ENCODE assay signal across 10 cellular contexts in the genomic region with DNA sequence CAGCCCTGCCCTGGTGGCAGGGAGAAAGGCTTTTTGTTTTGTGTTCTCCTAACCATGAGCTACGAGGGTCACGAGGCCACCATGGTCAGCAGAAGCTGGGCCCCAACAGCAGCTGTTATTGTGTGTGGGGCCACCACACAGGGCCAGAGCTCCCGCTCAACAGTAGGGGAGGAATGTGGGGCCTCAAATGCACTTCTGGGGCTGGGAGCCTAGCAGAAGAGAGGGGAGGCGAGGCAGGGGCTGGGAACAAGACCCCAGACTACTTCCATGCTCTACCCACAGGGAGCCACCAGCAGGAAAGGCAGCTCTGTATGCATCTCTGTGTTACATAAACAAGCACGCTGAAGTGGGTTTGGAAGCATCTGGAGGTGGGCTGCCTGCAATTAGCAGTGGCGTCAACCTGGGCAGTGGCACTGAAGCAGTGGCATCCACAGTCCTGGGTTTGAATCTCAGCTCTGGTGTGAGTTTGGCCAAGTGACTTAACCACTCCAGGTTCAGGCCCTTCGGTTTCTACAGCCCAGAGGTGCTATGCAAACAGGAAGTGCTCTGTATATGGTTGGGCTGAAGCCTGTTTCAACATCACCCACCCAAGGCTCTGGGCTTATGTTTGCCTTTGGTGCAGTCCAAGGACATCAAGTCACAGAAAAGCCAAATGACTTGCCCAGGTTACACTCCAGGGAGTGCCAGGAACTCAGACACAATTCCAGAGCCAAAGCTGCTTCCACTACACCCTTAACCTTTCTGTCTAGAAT. TPM values are rescaled to one million over a fixed set of nuclear protein-coding genes. Genes with fewer than 3 reads are reported as not detected.
DNase-seq lines count a peak whose midpoint lies in the region; ATAC-seq and TF ChIP-seq lines count a peak whose summit lies in the region.
"Had no signal": no experiment of that assay in that cellular context is flagged by ENCODE, and none has a peak within 500 bp of the region (broad histone marks: within the 10 kb centered on the region; RNA-seq: fewer than 3 reads in every experiment).

No MANE protein-coding gene starts in this region.

- no peak overlapping the region for H4K12ac ChIP-seq in trophoblast cell (ENCODE audit: low read depth, low read length)

- H3K4me3 ChIP-seq in DND-41 (ENCODE audit: low read depth in 1 of 2, low read length in 2 of 2) (no peak overlapping the region), RWPE2 (ENCODE audit: severe bottlenecking) (no peak overlapping the region), fibroblast of the aortic adventitia (ENCODE audit: low read depth, low read length) (no peak overlapping the region), trophoblast cell (ENCODE audit: low read depth, low read length) (no peak overlapping the region)
- H3K4me3 ChIP-seq: tibial artery had no signal

- peak overlapping the region; percentile 72 for H2BK12ac ChIP-seq in trophoblast cell (ENCODE audit: low read length)

- H3K27me3 ChIP-seq in DND-41 (ENCODE audit: insufficient read depth, low read length, poor library complexity) (no peaks in the 10 kb centered on the region), RWPE2 (ENCODE audit: insufficient read depth, poor library complexity, severe bottlenecking) (no peaks in the 10 kb centered on the region), trophoblast cell (ENCODE audit: insufficient read depth, low read length) (no peaks in the 10 kb centered on the region)
- H3K27me3 ChIP-seq: tibial artery had no signal

- H3K9me3 ChIP-seq in DND-41 (ENCODE audit: insufficient read depth, low read length, severe bottlenecking) (no peaks in the 10 kb centered on the region), RWPE2 (ENCODE audit: severe bottlenecking) (no peaks in the 10 kb centered on the region), trophoblast cell (ENCODE audit: insufficient read depth, low read depth, low read length) (peaks cover 2% of the 10 kb centered on the region)
- H3K9me3 ChIP-seq: tibial artery had no signal

- H3K9ac ChIP-seq in DND-41 (ENCODE audit: low read depth, low read length) (no peak overlapping the region), trophoblast cell (ENCODE audit: low read length) (no peak overlapping the region)

- H3K4me2 ChIP-seq in DND-41 (ENCODE audit: insufficient read depth, low read length) (no peak overlapping the region), trophoblast cell (ENCODE audit: low read length) (peak overlapping the region; percentile 12)

- peak overlapping the region; percentile 54 for H3K14ac ChIP-seq in trophoblast cell (ENCODE audit: low read length)

- H3K27ac ChIP-seq in DND-41 (ENCODE audit: low read length) (no peak overlapping the region), RWPE2 (ENCODE audit: poor library complexity, severe bottlenecking) (peak overlapping the region; percentile 67), trophoblast cell (ENCODE audit: low read depth, low read length) (peak overlapping the region; percentile 51)
- H3K27ac ChIP-seq: tibial artery had no signal

- no peak overlapping the region for H3K4ac ChIP-seq in trophoblast cell (ENCODE audit: low read depth, low read length)

- no peak overlapping the region for H3K23ac ChIP-seq in trophoblast cell (ENCODE audit: low read length)

- H4K8ac ChIP-seq in trophoblast cell (ENCODE audit: low read depth, low read length) = peak overlapping the region; percentile 44

- H4K91ac ChIP-seq in trophoblast cell (ENCODE audit: low read depth, low read length) = peak overlapping the region; percentile 77

- peak overlapping the region; percentile 61 for H2AK5ac ChIP-seq in trophoblast cell (ENCODE audit: low read length)

- H3K79me2 ChIP-seq in DND-41 (ENCODE audit: insufficient read depth, low read length) (no peaks in the 10 kb centered on the region), trophoblast cell (ENCODE audit: control insufficient read depth, insufficient read depth, low read length, poor library complexity) (peaks cover 4% of the 10 kb centered on the region)

- H4K20me1 ChIP-seq in DND-41 (ENCODE audit: insufficient read depth, low read length) = peaks cover 9% of the 10 kb centered on the region; the same call in 1 of the 2 replicates

- H3K79me1 ChIP-seq in trophoblast cell (ENCODE audit: low read length) = peaks cover 10% of the 10 kb centered on the region

- ATAC-seq in DND-41 (ENCODE audit: insufficient read depth, low read depth) (peak; percentile 58; the same call in 1 of the 3 replicates), RWPE2 (ENCODE audit: low read depth) (peak; percentile 74), GM21528 (IDR thresholded peaks at IDR 0.05; ENCODE audit: low FRiP score, unreplicated experiment) (no peak), HG03378 (IDR thresholded peaks at IDR 0.05; ENCODE audit: unreplicated experiment) (no peak)

- DNase-seq in DND-41 = no peak
- no peak for DNase-seq in RWPE2 (ENCODE audit: low spot score)
- peak; percentile 39 for DNase-seq in fibroblast of the aortic adventitia (ENCODE audit: low read depth)
- peak; percentile 32 to 58 for DNase-seq in trophoblast cell
- DNase-seq in stimulated activated CD4-positive, alpha-beta T cell treated with anti-CD3 and anti-CD28 coated beads, Interleukin-15, amount 100 ng/mL, for 24 hours = no peak
- no peak for DNase-seq in NCI-H82 treated with DMSO at 0.1 percent for 48 hours (lab: John Stamatoyannopoulos, UW; ENCODE audit: unreplicated experiment)
- DNase-seq: tibial artery had no signal

- H2AFZ ChIP-seq in DND-41 (ENCODE audit: low read depth, low read length) (no peak overlapping the region), trophoblast cell (ENCODE audit: insufficient read depth, low read length, poor library complexity) (peak overlapping the region; percentile 37)

- peak overlapping the region; percentile 62 for H3K18ac ChIP-seq in trophoblast cell (ENCODE audit: low read length)

- H3K4me1 ChIP-seq in DND-41 (ENCODE audit: insufficient read depth, low read length) = no peaks in the 10 kb centered on the region
- H3K4me1 ChIP-seq in RWPE2 (ENCODE audit: insufficient read depth, poor library complexity, severe bottlenecking) = peaks cover 31% of the 10 kb centered on the region
- H3K4me1 ChIP-seq in trophoblast cell (ENCODE audit: control insufficient read depth in 1 of 2, insufficient read depth in 2 of 2, low read length in 2 of 2) = peaks cover 10 to 12% of the 10 kb centered on the region in 2 experiments

- no peaks in the 10 kb centered on the region for H3K36me3 ChIP-seq in DND-41 (ENCODE audit: insufficient read depth, low read length)
- no peaks in the 10 kb centered on the region for H3K36me3 ChIP-seq in RWPE2 (ENCODE audit: low read depth)
- peaks cover 0 to 4% of the 10 kb centered on the region in 2 experiments for H3K36me3 ChIP-seq in trophoblast cell (ENCODE audit: control insufficient read depth in 1 of 2, insufficient read depth in 2 of 2, low read length in 2 of 2)

- WGBS in trophoblast cell (ENCODE audit: extremely low coverage, insufficient coverage, insufficient read length) = no CpG with 5 or more reads among the region's 7 CpGs

- TF ChIP-seq CTCF in DND-41 (IDR thresholded peaks at IDR 0.05; ENCODE audit: borderline replicate concordance, extremely low read depth, low read length, poor library complexity, severe bottlenecking) (no peak), RWPE2 (IDR thresholded peaks at IDR 0.05; ENCODE audit: poor library complexity, severe bottlenecking) (no peak), fibroblast of the aortic adventitia (IDR thresholded peaks at IDR 0.05; ENCODE audit: insufficient read depth, low read length) (no peak)

- H2BK5ac ChIP-seq in trophoblast cell (ENCODE audit: low read depth, low read length, poor library complexity) = peak overlapping the region; percentile 29

- peak overlapping the region; percentile 52 for H2BK120ac ChIP-seq in trophoblast cell (ENCODE audit: insufficient read depth, low read length, poor library complexity)

RNA-seq across cellular contexts. Expression of a gene that starts 16.2 kb away (rescaled TPM):
- total RNA-seq in fibroblast of the aortic adventitia (ENCODE audit: low replicate concordance) = 15.8 and 55.1 TPM in 2 replicates
- polyA plus RNA-seq in trophoblast cell (2013) = 20.7 and 21.0 TPM in 2 replicates

RNA-seq across cellular contexts. Expression of a gene that starts 30.9 kb away (rescaled TPM):
- 0.25 and 2.1 TPM in 2 replicates for total RNA-seq in fibroblast of the aortic adventitia (ENCODE audit: low replicate concordance)
- 4.6 TPM in 2 replicates for polyA plus RNA-seq in trophoblast cell (2013)
- total RNA-seq: T-helper 1 cell treated with Interleukin-12 subunit alpha and Interleukin-12 subunit beta and Interleukin-4 antibody, amounts not matched to agents 30 ng/mL and 1 ng/mL, for 36 hours had no signal

RNA-seq across cellular contexts. Expression of a gene that starts 35.9 kb away (rescaled TPM):
- 8.4 and 11.5 TPM in 2 replicates for total RNA-seq in fibroblast of the aortic adventitia (ENCODE audit: low replicate concordance)
- polyA plus RNA-seq in trophoblast cell (2013) = 5.9 and 6.2 TPM in 2 replicates

Comparison
In these comparisons a context has a peak if more than half of its experiments do, and no peak if none do; other contexts are left out.
1. ATAC-seq: peak in DND-41 (single experiment) and RWPE2 (single experiment); none in GM21528 (single experiment) and HG03378 (single experiment).
2. DNase-seq: peak in fibroblast of the aortic adventitia (single experiment) and trophoblast cell (2 of 2); none in DND-41 (single experiment), RWPE2 (single experiment), stimulated activated CD4-positive, alpha-beta T cell treated with anti-CD3 and anti-CD28 coated beads, Interleukin-15, amount 100 ng/mL, for 24 hours (single experiment) and NCI-H82 treated with DMSO at 0.1 percent for 48 hours (single experiment).